ENCODE assay signal across 8 cellular contexts in genomic region chr21:25562660-25563059, GRCh38. TPM values are rescaled to one million over a fixed set of nuclear protein-coding genes. Genes with fewer than 3 reads are reported as not detected.
DNase-seq lines count a peak whose midpoint lies in the region; ATAC-seq, FAIRE-seq and TF ChIP-seq lines count a peak whose summit lies in the region.

No MANE protein-coding gene starts in this region.

- H3K36me3 Mint-ChIP-seq in activated T-cell treated with anti-CD3 and anti-CD28 coated beads, Interleukin-2, amount 50 U/mL, for 72 hours (ENCODE audit: insufficient read depth in 2 of 2), result peaks cover 33 to 50% of the 10 kb centered on the region in 2 donors
- H3K36me3 Mint-ChIP-seq in activated naive CD4-positive, alpha-beta T cell treated with anti-CD3 and anti-CD28 coated beads, Interleukin-2, amount 50 U/mL, for 24 hours, result peaks cover 55% of the 10 kb centered on the region

- intact Hi-C loops in kidney (cut with DNase I), result no loop called here

- H3K27me3 ChIP-seq in tibial nerve, result no peaks in the 10 kb centered on the region

- FAIRE-seq in kidney (lab: Jason Lieb, UNC), result no peak

- H3K9me3 ChIP-seq in kidney (ENCODE audit: control insufficient read depth in 1 of 2, low read length in 2 of 2) (no peaks in the 10 kb centered on the region), tibial nerve (no peaks in the 10 kb centered on the region)

- H3K27ac ChIP-seq in kidney (ENCODE audit: low read depth in 2 of 2, low read length in 2 of 2) (no peak overlapping the region), tibial nerve (peak overlapping the region in 1 of 4 donors; percentile 74)

- peak overlapping the region; percentile 86 for H3K27ac Mint-ChIP-seq in activated T-cell treated with anti-CD3 and anti-CD28 coated beads, Interleukin-2, amount 50 U/mL, for 72 hours
- peak overlapping the region; percentile 99 for H3K27ac Mint-ChIP-seq in activated naive CD4-positive, alpha-beta T cell treated with anti-CD3 and anti-CD28 coated beads, Interleukin-2, amount 50 U/mL, for 24 hours

- H3K4me3 Mint-ChIP-seq in activated T-cell treated with anti-CD3 and anti-CD28 coated beads, Interleukin-2, amount 50 U/mL, for 72 hours, result peak overlapping the region; percentile 85 to 88
- peak overlapping the region; percentile 96 for H3K4me3 Mint-ChIP-seq in activated naive CD4-positive, alpha-beta T cell treated with anti-CD3 and anti-CD28 coated beads, Interleukin-2, amount 50 U/mL, for 24 hours

- WGBS in tibial nerve, 2 donors, result 72 to 80% methylated on average over 10 of the region's 10 CpGs

- TF ChIP-seq POLR2A in tibial nerve (IDR thresholded peaks at IDR 0.05), result no peak

- ATAC-seq in activated T-cell treated with anti-CD3 and anti-CD28 coated beads, Interleukin-2, amount 50 U/mL, for 72 hours (replicated peaks in 1 of 2), result no peak
- no peak for ATAC-seq in SK-N-SH treated with all-trans-retinoic acid at 6 μM for 48 hours

- H3K9me3 Mint-ChIP-seq in activated T-cell treated with anti-CD3 and anti-CD28 coated beads, Interleukin-2, amount 50 U/mL, for 72 hours, result no peaks in the 10 kb centered on the region
- H3K9me3 Mint-ChIP-seq in activated naive CD4-positive, alpha-beta T cell treated with anti-CD3 and anti-CD28 coated beads, Interleukin-2, amount 50 U/mL, for 24 hours, result no peaks in the 10 kb centered on the region

- TF ChIP-seq CTCF in kidney (IDR thresholded peaks at IDR 0.05; ENCODE audit: borderline replicate concordance, extremely low read depth, insufficient read depth), result no peak
- no peak for TF ChIP-seq CTCF in tibial nerve (IDR thresholded peaks at IDR 0.05)

- H3K4me1 Mint-ChIP-seq in activated T-cell treated with anti-CD3 and anti-CD28 coated beads, Interleukin-2, amount 50 U/mL, for 72 hours (ENCODE audit: low read depth), result peaks cover 78% of the 10 kb centered on the region
- peaks cover 33% of the 10 kb centered on the region for H3K4me1 Mint-ChIP-seq in activated naive CD4-positive, alpha-beta T cell treated with anti-CD3 and anti-CD28 coated beads, Interleukin-2, amount 50 U/mL, for 24 hours

- no peak for TF ChIP-seq EP300 in tibial nerve (IDR thresholded peaks at IDR 0.05)

- H3K4me1 ChIP-seq in kidney (ENCODE audit: control insufficient read depth in 1 of 2, insufficient read depth in 1 of 2, low read depth in 1 of 2, low read length in 2 of 2) (no peaks in the 10 kb centered on the region), tibial nerve (peaks cover 0 to 17% (median 8%) of the 10 kb centered on the region in 4 donors)

- H3K27me3 Mint-ChIP-seq in activated T-cell treated with anti-CD3 and anti-CD28 coated beads, Interleukin-2, amount 50 U/mL, for 72 hours (ENCODE audit: low read depth), result no peaks in the 10 kb centered on the region
- H3K27me3 Mint-ChIP-seq in activated naive CD4-positive, alpha-beta T cell treated with anti-CD3 and anti-CD28 coated beads, Interleukin-2, amount 50 U/mL, for 24 hours, result no peaks in the 10 kb centered on the region

- DNase-seq in activated T-cell treated with anti-CD3 and anti-CD28 coated beads, Interleukin-2, amount 50 U/mL, for 72 hours, result no peak
- DNase-seq in activated T-cell treated with anti-CD3 and anti-CD28 coated beads for 4 hours, result no peak
- no peak for DNase-seq in kidney
- DNase-seq in tibial nerve (ENCODE audit: low spot score in 2 of 2), result no peak
- no peak for DNase-seq in CD1c-positive myeloid dendritic cell (ENCODE audit: extremely low spot score)
- no peak for DNase-seq in H4 (ENCODE audit: low spot score)

- H3K36me3 ChIP-seq in kidney (ENCODE audit: control insufficient read depth in 1 of 2, insufficient read depth in 2 of 2, low read length in 2 of 2) (peaks cover 0 to 2% of the 10 kb centered on the region in 2 donors), tibial nerve (peaks cover 0 to 22% (median 0%) of the 10 kb centered on the region in 3 donors)

- H3K9ac ChIP-seq in kidney (ENCODE audit: low read length in 2 of 2), result no peak overlapping the region

- peak overlapping the region; percentile 22 to 58 for H3K4me3 ChIP-seq in kidney (ENCODE audit: low read length in 2 of 2)
- H3K4me3 ChIP-seq in tibial nerve, result peak overlapping the region; percentile 42 to 73 (median 62)

TF ChIP-seq in SK-N-SH treated with all-trans-retinoic acid at 6 μM for 48 hours, 23 proteins besides CTCF, POLR2A, EP300 and RAD21:
- no peak for TF ChIP-seq CSRNP3 (CRISPR knock-in tag; IDR thresholded peaks at IDR 0.05)
- no peak for TF ChIP-seq ZFP30 (CRISPR knock-in tag; IDR thresholded peaks at IDR 0.05)
- no peak for TF ChIP-seq ZNF8 (CRISPR knock-in tag; IDR thresholded peaks at IDR 0.05)
- TF ChIP-seq POU6F1 (CRISPR knock-in tag; IDR thresholded peaks at IDR 0.05; ENCODE audit: borderline replicate concordance, low read depth), result no peak
- no peak for TF ChIP-seq OSR1 (CRISPR knock-in tag; IDR thresholded peaks at IDR 0.05)
- no peak for TF ChIP-seq TCF4 (CRISPR knock-in tag; IDR thresholded peaks at IDR 0.05; ENCODE audit: borderline replicate concordance)
- TF ChIP-seq CSDC2 (CRISPR knock-in tag; IDR thresholded peaks at IDR 0.05), result no peak
- no peak for TF ChIP-seq RARB (CRISPR knock-in tag; IDR thresholded peaks at IDR 0.05)
- TF ChIP-seq ARNTL (CRISPR knock-in tag; IDR thresholded peaks at IDR 0.05; ENCODE audit: borderline replicate concordance, low read depth), result no peak
- TF ChIP-seq ZFP3 (CRISPR knock-in tag; IDR thresholded peaks at IDR 0.05), result no peak
- no peak for TF ChIP-seq BACH2 (CRISPR knock-in tag; IDR thresholded peaks at IDR 0.05; ENCODE audit: borderline replicate concordance)
TF ChIP-seq in SK-N-SH treated with all-trans-retinoic acid at 6 μM for 48 hours: peak in this region for 0.

RNA-seq across cellular contexts. Expression of gene MRPL39, which starts 44.6 kb away (rescaled TPM):
- 10 to 100 TPM; 42.8 to 50.9 TPM for total RNA-seq in activated T-cell treated with anti-CD3 and anti-CD28 coated beads, Interleukin-2, amount 50 U/mL, for 72 hours
- total RNA-seq in kidney (24.1 TPM), tibial nerve (10 to 100 TPM; 14.5 to 22.3 (median 18.4) TPM)
- 52.7 TPM for polyA plus RNA-seq in kidney (ENCODE audit: insufficient read depth, low read depth, low replicate concordance)
- total RNA-seq in H4 (2014; rRNA removed; shearing (Covaris generic)), result 73.9 and 79.0 TPM in 2 replicates
